Comparison of ENCODE assay signal across 24 cellular contexts in the genomic region with DNA sequence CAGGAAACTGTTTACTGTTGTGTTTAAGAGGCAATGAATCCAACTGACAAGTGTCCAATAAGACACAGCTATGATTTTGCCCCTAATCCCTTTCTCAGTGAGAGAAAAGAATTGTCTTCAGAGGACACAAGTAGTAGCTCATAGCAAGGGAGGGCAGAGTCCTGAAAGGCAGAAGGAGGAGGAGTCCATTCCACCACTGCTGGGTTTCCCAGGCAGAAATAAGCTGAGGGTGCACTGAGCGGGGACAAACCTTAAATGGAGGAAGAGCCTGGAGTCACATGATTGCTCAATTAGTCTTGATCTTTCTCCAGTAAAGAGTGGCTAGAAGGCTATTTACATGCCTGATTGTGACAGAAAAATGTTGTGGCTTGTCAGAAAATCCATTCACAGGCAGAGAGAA.
"Had no signal": no experiment of that assay in that cellular context is flagged by ENCODE, and none has a peak within 500 bp of the region (broad histone marks: within the 10 kb centered on the region; RNA-seq: fewer than 3 reads in every experiment).

No MANE protein-coding gene starts in this region.

- H3K27me3 Mint-ChIP-seq: activated CD4-positive, alpha-beta T cell treated with anti-CD3 and anti-CD28 coated beads for 36 hours; activated CD8-positive, alpha-beta T cell treated with anti-CD3 and anti-CD28 coated beads for 36 hours; activated naive CD4-positive, alpha-beta T cell treated with anti-CD3 and anti-CD28 coated beads, Interleukin-2, amount 50 U/mL, for 24 hours had no signal

- H3K27ac ChIP-seq: cardiac muscle cell, SK-N-MC, VCaP had no signal

- H3K4me3 ChIP-seq: cardiac muscle cell, SK-N-MC had no signal

- H3K27me3 ChIP-seq: cardiac muscle cell had no signal

- H3K4me1 Mint-ChIP-seq: activated CD4-positive, alpha-beta T cell treated with anti-CD3 and anti-CD28 coated beads for 36 hours; activated naive CD4-positive, alpha-beta T cell treated with anti-CD3 and anti-CD28 coated beads, Interleukin-2, amount 50 U/mL, for 24 hours had no signal

- H3K36me3 Mint-ChIP-seq: activated naive CD4-positive, alpha-beta T cell treated with anti-CD3 and anti-CD28 coated beads, Interleukin-2, amount 50 U/mL, for 24 hours; brain had no signal

- H3K4me3 Mint-ChIP-seq: activated CD4-positive, alpha-beta T cell treated with anti-CD3 and anti-CD28 coated beads for 36 hours; activated CD8-positive, alpha-beta T cell treated with anti-CD3 and anti-CD28 coated beads for 36 hours; activated naive CD4-positive, alpha-beta T cell treated with anti-CD3 and anti-CD28 coated beads, Interleukin-2, amount 50 U/mL, for 24 hours; activated T-cell treated with anti-CD3 and anti-CD28 coated beads, Interleukin-2, amount 50 U/mL, for 72 hours; brain had no signal

- H3K36me3 ChIP-seq: cardiac muscle cell had no signal

- H3K9me3 Mint-ChIP-seq: brain had no signal

- DNase-seq: activated CD4-positive, alpha-beta T cell treated with anti-CD3 and anti-CD28 coated beads for 36 hours; activated CD8-positive, alpha-beta memory T cell treated with anti-CD3 and anti-CD28 coated beads, Interleukin-2, amount 50 U/mL, for 4 hours; activated CD8-positive, alpha-beta T cell treated with anti-CD3 and anti-CD28 coated beads for 36 hours; activated naive CD4-positive, alpha-beta T cell; activated T-cell treated with anti-CD3 and anti-CD28 coated beads, Interleukin-2, amount 50 U/mL, for 72 hours; aorta; Kasumi-1; KBM-7; NCI-H146; NCI-H1930; NCI-H2107; NCI-H345; NCI-H510A; NCI-H526 treated with DMSO at 0.1 percent for 48 hours; NK-92 treated with Interleukin-12 subunit alpha and Interleukin-12 subunit beta, amount 100 ng/mL, for 24 hours; OCI-M1; RPMI8226; T-helper 1 cell had no signal

- H3K27ac Mint-ChIP-seq: activated CD4-positive, alpha-beta T cell treated with anti-CD3 and anti-CD28 coated beads for 36 hours; activated CD8-positive, alpha-beta T cell treated with anti-CD3 and anti-CD28 coated beads for 36 hours; activated naive CD4-positive, alpha-beta T cell treated with anti-CD3 and anti-CD28 coated beads, Interleukin-2, amount 50 U/mL, for 24 hours; activated T-cell treated with anti-CD3 and anti-CD28 coated beads, Interleukin-2, amount 50 U/mL, for 72 hours; activated T-helper 2 cell treated with anti-CD3 and anti-CD28 coated beads, Interferon-gamma antibody, Interleukin-2, Interleukin-4, amounts not matched to agents 10 μg/mL and 5 μg/mL and 100 μg/mL, durations not matched to agents 14 hours and 24 hours and 36 hours; brain had no signal
